ENCODE assay signal across 28 cellular contexts in the genomic region with DNA sequence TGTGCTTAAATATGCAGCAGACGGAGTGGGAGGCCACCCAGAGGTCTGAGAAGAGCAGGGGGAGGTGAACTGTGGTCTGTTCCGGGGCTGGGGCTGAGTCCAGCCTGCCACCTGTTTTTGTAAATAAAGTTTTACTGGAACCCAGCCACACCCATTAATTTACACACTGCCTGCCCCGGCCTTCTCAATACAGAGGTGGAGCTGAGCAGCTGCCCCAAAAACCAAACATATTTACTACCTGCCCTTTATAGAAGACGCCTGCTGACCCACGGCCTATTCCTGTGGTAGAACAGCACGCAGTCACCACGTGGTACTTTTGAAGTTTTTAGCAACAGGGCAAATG. TPM values are rescaled to one million over a fixed set of nuclear protein-coding genes. Genes with fewer than 3 reads are reported as not detected.
A peak's percentile ranks its signal among the peaks of the same experiment; 100 is the strongest.
DNase-seq lines count a peak whose midpoint lies in the region; ATAC-seq, FAIRE-seq and TF ChIP-seq lines count a peak whose summit lies in the region.
"Had no signal": no experiment of that assay in that cellular context is flagged by ENCODE, and none has a peak within 500 bp of the region (broad histone marks: within the 10 kb centered on the region; RNA-seq: fewer than 3 reads in every experiment).

No MANE protein-coding gene starts in this region.

- in situ Hi-C loops in K562 (cut with MboI) = no loop called here

- no TSS peak for BruUV-seq in K562 (replicated peaks; lab: Mats Ljungman, UMichigan)

- H3K4ac ChIP-seq in H9 (ENCODE audit: low read depth, low read length) = no peak overlapping the region

- H3K23me2 ChIP-seq in H9 (ENCODE audit: insufficient read length, low read depth, low read length, poor library complexity, severe bottlenecking) = no peaks in the 10 kb centered on the region

- H2AK5ac ChIP-seq in H9 (ENCODE audit: insufficient read length, low read length) = no peak overlapping the region

- H2BK5ac ChIP-seq in H9 (ENCODE audit: insufficient read length, low read length) = no peak overlapping the region

- peak; percentile 20 for DNase-seq in NCI-H748 (lab: John Stamatoyannopoulos, UW; ENCODE audit: unreplicated experiment)
- no peak for DNase-seq in NCI-H748 treated with DMSO at 0.1 percent for 48 hours (lab: John Stamatoyannopoulos, UW)
- peak; percentile 19 for DNase-seq in H9
- DNase-seq in K562 (ENCODE audit: extremely low read depth in 1 of 4, low spot score in 3 of 4) = no peak
- peak; percentile 30 for DNase-seq in myocyte (ENCODE audit: low read depth)
- DNase-seq in NCI-H2081 treated with DMSO at 0.1 percent for 48 hours (lab: John Stamatoyannopoulos, UW) = no peak
- DNase-seq in NCI-H1930 (lab: John Stamatoyannopoulos, UW) = no peak
- no peak for DNase-seq in prostate gland (ENCODE audit: low spot score)
- DNase-seq: ACHN; Calu3; CD8-positive, alpha-beta T cell; Kasumi-1; MG63; NCI-H1417; NCI-H1694 treated with DMSO at 0.1 percent for 48 hours; NCI-H2107; NCI-H446 treated with DMSO at 0.1 percent for 48 hours; NCI-H526 treated with DMSO at 0.1 percent for 48 hours; SHP77 treated with DMSO at 0.1 percent for 48 hours; SK-N-SH had no signal

- H3K9me1 ChIP-seq in K562 (ENCODE audit: control insufficient read depth, insufficient read depth, low read length) = no peaks in the 10 kb centered on the region

- CTCF ChIA-PET in K562 (lab: Yijun Ruan, JAX; ENCODE audit: low intra/inter-chr PET ratio) = no interaction called here

- H4K8ac ChIP-seq in H9 (replicated peaks; ENCODE audit: insufficient read length, low read depth, low read length) = no peak overlapping the region

- no peak overlapping the region for H3K4me3 Mint-ChIP-seq in H9
- H3K4me3 Mint-ChIP-seq: CD8-positive, alpha-beta T cell; GM23338 had no signal

- no peak overlapping the region for H2BK20ac ChIP-seq in H9 (ENCODE audit: low read depth, low read length, poor library complexity, severe bottlenecking)

- H2AFZ ChIP-seq in H9 (ENCODE audit: low read length) (no peak overlapping the region), K562 (ENCODE audit: low read depth, low read length) (no peak overlapping the region)
- H2AFZ ChIP-seq: GM23338 had no signal

- peaks cover 2 to 10% of the 10 kb centered on the region in 2 experiments; a peak in 2 of 4 replicates for H3K4me1 Mint-ChIP-seq in H9

- H3T11ph ChIP-seq in H9 (ENCODE audit: low read length) = no peak overlapping the region

- no peaks in the 10 kb centered on the region for H3K79me2 ChIP-seq in H9 (ENCODE audit: insufficient read depth, low read length)
- H3K79me2 ChIP-seq in K562 (ENCODE audit: control insufficient read depth, insufficient read depth, low read length) = no peaks in the 10 kb centered on the region

- no peak for TF ChIP-seq RAD21 in K562 (CRISPR knock-in tag; conservative IDR thresholded peaks at IDR 0.05 in 1 of 2, IDR thresholded peaks at IDR 0.05 in 1 of 2)

- ATAC-seq in K562 = peak; percentile 34
- ATAC-seq: CD8-positive, alpha-beta T cell; GM23338; HCT116 had no signal

- H3K36me3 ChIP-seq in K562 (ENCODE audit: control insufficient read depth, insufficient read depth, low read length) (no peaks in the 10 kb centered on the region), prostate gland (no peaks in the 10 kb centered on the region)
- H3K36me3 ChIP-seq: BLaER1 treated with 17β-estradiol and CSF1 and Interleukin-3, amounts not matched to agents 10 nM and 100 nM; MG63 had no signal

- no peak for TF ChIP-seq POLR2A in K562 (conservative IDR thresholded peaks at IDR 0.05)
- TF ChIP-seq POLR2A in prostate gland (IDR thresholded peaks at IDR 0.05) = no peak

- H3K27ac ChIP-seq in H9 (ENCODE audit: insufficient read length, low read depth, low read length) = no peak overlapping the region
- no peak overlapping the region for H3K27ac ChIP-seq in K562 (ENCODE audit: extremely low read depth, low read depth, low read length)
- no peak overlapping the region for H3K27ac ChIP-seq in prostate gland
- H3K27ac ChIP-seq: 22Rv1; BLaER1 treated with 17β-estradiol and CSF1 and Interleukin-3, amounts not matched to agents 10 nM and 100 nM; RWPE1 had no signal

- no peak for TF ChIP-seq EP300 in K562 (IDR thresholded peaks at IDR 0.05; ENCODE audit: low read length)

- H3K4me1 ChIP-seq in H9 (ENCODE audit: insufficient read depth, low read length) = no peaks in the 10 kb centered on the region
- H3K4me1 ChIP-seq in K562 (replicated peaks in 1 of 2; ENCODE audit: control insufficient read depth in 2 of 2, insufficient read depth in 2 of 2, low read length in 2 of 2) = peaks cover 3 to 29% of the 10 kb centered on the region in 2 experiments; a peak in 2 of 5 replicates
- no peaks in the 10 kb centered on the region for H3K4me1 ChIP-seq in prostate gland (replicated peaks)

- H3K23ac ChIP-seq in H9 (ENCODE audit: insufficient read length, low read depth, low read length) = no peak overlapping the region

- H3K9me3 ChIP-seq in H9 (ENCODE audit: control insufficient read depth, low read depth, low read length) (no peaks in the 10 kb centered on the region), K562 (replicated peaks; ENCODE audit: control insufficient read depth, insufficient read depth, low read depth, low read length) (no peaks in the 10 kb centered on the region), prostate gland (no peaks in the 10 kb centered on the region)
- H3K9me3 ChIP-seq: MG63, SK-N-SH had no signal

- WGBS in H9 (ENCODE audit: extremely low coverage, insufficient read length, low lambda C conversion rate) = no CpG with 5 or more reads among the region's 7 CpGs
- WGBS in K562 (ENCODE audit: insufficient coverage, low coverage, missing lambda C conversion rate) = 31% methylated on average over 7 of the region's 7 CpGs
- WGBS in prostate gland = 70% methylated on average over 7 of the region's 7 CpGs

- no peak for FAIRE-seq in K562 (lab: Jason Lieb, UNC)
- FAIRE-seq: G401.6, GM12892 had no signal

- H3K4me3 ChIP-seq in K562 (no peak overlapping the region), prostate gland (no peak overlapping the region)
- H3K4me3 ChIP-seq: BLaER1 treated with 17β-estradiol and CSF1 and Interleukin-3, amounts not matched to agents 10 nM and 100 nM; GM23338; MG63 had no signal

- H2BK12ac ChIP-seq in H9 (ENCODE audit: insufficient read length, low read depth, low read length) = no peak overlapping the region

- H4K5ac ChIP-seq in H9 (ENCODE audit: insufficient read length, low read depth, low read length) = no peak overlapping the region

- H3K9ac ChIP-seq in H9 (ENCODE audit: extremely low read depth, insufficient read length, low read length) (no peak overlapping the region), K562 (ENCODE audit: insufficient read depth in 1 of 2, low read depth in 2 of 2, low read length in 2 of 2) (peak overlapping the region in 1 of 2 experiments; percentile 21; a peak in 1 of 4 replicates)
- H3K9ac ChIP-seq: BLaER1 treated with 17β-estradiol and CSF1 and Interleukin-3, amounts not matched to agents 10 nM and 100 nM; SK-N-SH had no signal

- H3K56ac ChIP-seq in H9 (ENCODE audit: insufficient read length, low read depth, low read length) = no peak overlapping the region

- TF ChIP-seq CTCF in H9 (conservative IDR thresholded peaks at IDR 0.05) (no peak), K562 (IDR thresholded peaks at IDR 0.05 in 2 of 3, conservative IDR thresholded peaks at IDR 0.05 in 1 of 3; ENCODE audit: insufficient read depth in 2 of 3, low read depth in 1 of 3, low read length in 3 of 3) (no peak), prostate gland (IDR thresholded peaks at IDR 0.05) (no peak)

- no peak overlapping the region for H2BK120ac ChIP-seq in H9 (ENCODE audit: low read depth, low read length, poor library complexity, severe bottlenecking)

- H3K9me3 Mint-ChIP-seq in H9 = no peaks in the 10 kb centered on the region
- H3K9me3 Mint-ChIP-seq: CD8-positive, alpha-beta T cell; GM23338 had no signal

- no peaks in the 10 kb centered on the region; the same call in 1 of the 2 replicates for H3K27me3 ChIP-seq in H9 (ENCODE audit: insufficient read depth, low read length)
- peaks cover 60 to 89% of the 10 kb centered on the region in 2 experiments for H3K27me3 ChIP-seq in K562 (ENCODE audit: control insufficient read depth in 2 of 2, insufficient read depth in 2 of 2, low read length in 2 of 2)
- H3K27me3 ChIP-seq in prostate gland (replicated peaks; ENCODE audit: insufficient read depth) = no peaks in the 10 kb centered on the region
- H3K27me3 ChIP-seq: MG63 had no signal

- H2BK15ac ChIP-seq in H9 (ENCODE audit: low read depth, low read length) = no peak overlapping the region

- H3K36me3 Mint-ChIP-seq in H9 (ENCODE audit: insufficient read depth in 1 of 3, low read depth in 3 of 3) = no peaks in the 10 kb centered on the region
- H3K36me3 Mint-ChIP-seq: CD8-positive, alpha-beta T cell had no signal

- no peak overlapping the region; a peak in 1 of 7 replicates for H3K27ac Mint-ChIP-seq in H9
- H3K27ac Mint-ChIP-seq: GM23338 had no signal

- no peak overlapping the region for H3K14ac ChIP-seq in H9 (ENCODE audit: insufficient read depth, low read length)

- H3K79me1 ChIP-seq in H9 (ENCODE audit: insufficient read depth, low read depth, low read length, poor library complexity, severe bottlenecking) = no peaks in the 10 kb centered on the region

- H3K4me2 ChIP-seq in H9 (ENCODE audit: insufficient read depth, insufficient read length, low read length) (no peak overlapping the region), K562 (ENCODE audit: insufficient read depth, low read length) (no peak overlapping the region)
- H3K4me2 ChIP-seq: BLaER1 treated with 17β-estradiol and CSF1 and Interleukin-3, amounts not matched to agents 10 nM and 100 nM; GM23338; SK-N-SH had no signal

- intact Hi-C loops in K562 (cut with micrococcal nuclease) = no loop called here
- intact Hi-C loops in prostate gland (cut with DNase I) = no loop called here

- H3K18ac ChIP-seq in H9 (ENCODE audit: insufficient read length, low read depth, low read length) = no peak overlapping the region

- peaks cover 64% of the 10 kb centered on the region for H3K27me3 Mint-ChIP-seq in H9 (ENCODE audit: low read depth)

- POLR2A ChIA-PET in K562 (lab: Yijun Ruan, JAX) = interaction anchor here (0.6 kb wide), 1 partner anchor 127 kb away, joined by 4 read pairs; no protein-coding TSS in a partner anchor

- H4K20me1 ChIP-seq in H9 (ENCODE audit: control insufficient read depth, insufficient read depth, insufficient read length) = no peaks in the 10 kb centered on the region
- H4K20me1 ChIP-seq in K562 (replicated peaks; ENCODE audit: control insufficient read depth, insufficient read depth, low read length) = no peaks in the 10 kb centered on the region

- H4K91ac ChIP-seq in H9 (ENCODE audit: insufficient read length, low read depth, low read length) = no peak overlapping the region

RNA-seq across cellular contexts. Expression of gene FGFRL1, which starts 45.9 kb away (rescaled TPM):
- 25.8 and 26.1 TPM in 2 replicates for total RNA-seq in H9 (2021)
- 24.3 and 107 TPM in 2 replicates for total RNA-seq in K562 (2011; cell fraction: chromatin; rRNA removed; ENCODE audit: low replicate concordance)
- total RNA-seq in K562 (2011; cell fraction: nucleolus; rRNA removed) = 71.6 and 76.2 TPM in 2 replicates
- total RNA-seq in K562 (2011; cell fraction: nucleoplasm; rRNA removed) = 78.9 and 124 TPM in 2 replicates
- 21.6 and 30.7 TPM in 2 replicates for total RNA-seq in K562 (2014; rRNA removed)
- 5.3 and 7.1 TPM in 2 replicates for total RNA-seq in K562 (2014; rRNA removed; fragmentation: Illumina TruSeq; extraction: Trizol)
- 10.4 and 11.4 TPM in 2 replicates for total RNA-seq in K562 (2015; rRNA removed; fragmentation: Illumina TruSeq; extraction: Trizol)
- 45.6 and 49.9 TPM in 2 replicates for total RNA-seq in K562 (2021)
- polyA plus RNA-seq in K562 (2011; rRNA removed) = 14.6 and 18.3 TPM in 2 replicates
- 39.0 and 72.2 TPM in 2 replicates for polyA plus RNA-seq in K562 (2011; cell fraction: cytosol; rRNA removed)
- 55.9 and 72.5 TPM in 2 replicates for polyA plus RNA-seq in K562 (2011; cell fraction: nucleus; rRNA removed)
- polyA plus RNA-seq in K562 (2012) = 28.5 and 35.1 TPM in 2 replicates
- polyA plus RNA-seq in K562 (2014; fragmentation: Illumina TruSeq; extraction: Trizol) = 17.1 and 25.2 TPM in 2 replicates
- under 1 TPM; 0.34 to 0.53 TPM for polyA plus RNA-seq in K562 (2014; fragmentation: Nextera tagmentation; extraction: Ambion mirVana)
- 15.1 and 15.6 TPM in 2 replicates for polyA plus RNA-seq in K562 (2014; rRNA removed)
- polyA minus RNA-seq in K562 (2011; rRNA and poly(A)+ RNA removed) = 73.8 and 144 TPM in 2 replicates
- polyA minus RNA-seq in K562 (2011; cell fraction: cytosol; rRNA and poly(A)+ RNA removed) = 42.8 and 52.2 TPM in 2 replicates
- polyA minus RNA-seq in K562 (2011; cell fraction: nucleus; rRNA and poly(A)+ RNA removed) = 20.8 and 21.0 TPM in 2 replicates
- total RNA-seq in myocyte = 20.5 and 22.5 TPM in 2 replicates
- polyA plus RNA-seq in myocyte (2012) = 25.0 TPM
- total RNA-seq in prostate gland = 10 to 100 TPM; 26.6 to 29.4 TPM

RNA-seq across cellular contexts. Expression of gene RNF212, which starts 56.0 kb away (rescaled TPM):
- total RNA-seq in H9 (2021) (3.0 and 3.3 TPM in 2 replicates), K562 (2014; rRNA removed) (not detected in 2 replicates), K562 (2014; rRNA removed; fragmentation: Illumina TruSeq; extraction: Trizol) (not detected in 2 replicates), K562 (2015; rRNA removed; fragmentation: Illumina TruSeq; extraction: Trizol) (not detected in 2 replicates), K562 (2021) (not detected in 2 replicates), myocyte (not detected in 2 replicates), prostate gland (10 to 100 TPM in 1 of 2 donors, 1 to 10 TPM in 1; 7.1 to 15.3 TPM)
- not detected in 2 replicates for total RNA-seq in K562 (2011; cell fraction: chromatin; rRNA removed; ENCODE audit: low replicate concordance)
- not detected in 2 replicates for total RNA-seq in K562 (2011; cell fraction: nucleolus; rRNA removed)
- total RNA-seq in K562 (2011; cell fraction: nucleoplasm; rRNA removed) = not detected in 2 replicates
- polyA plus RNA-seq in K562 (2011; rRNA removed) (not detected in 2 replicates), K562 (2014; fragmentation: Illumina TruSeq; extraction: Trizol) (not detected in 2 replicates), K562 (2014; fragmentation: Nextera tagmentation; extraction: Ambion mirVana) (not detected), K562 (2014; rRNA removed) (0.04 TPM in 1 of 2 replicates, not detected in the other)
- not detected in 2 replicates for polyA plus RNA-seq in K562 (2011; cell fraction: cytosol; rRNA removed)
- not detected in 2 replicates for polyA plus RNA-seq in K562 (2011; cell fraction: nucleus; rRNA removed)
- not detected in 2 replicates for polyA plus RNA-seq in K562 (2012)
- not detected in 2 replicates for polyA minus RNA-seq in K562 (2011; rRNA and poly(A)+ RNA removed)
- not detected in 2 replicates for polyA minus RNA-seq in K562 (2011; cell fraction: cytosol; rRNA and poly(A)+ RNA removed)
- not detected in 2 replicates for polyA minus RNA-seq in K562 (2011; cell fraction: nucleus; rRNA and poly(A)+ RNA removed)
- not detected for polyA plus RNA-seq in myocyte (2012)
- total RNA-seq: Calu3, Daoy had no signal

Comparison
In these comparisons a context has a peak if more than half of its experiments do, and no peak if none do; other contexts are left out.
1. DNase-seq: peak in NCI-H748 (single experiment), H9 (single experiment) and myocyte (single experiment); none in NCI-H748 treated with DMSO at 0.1 percent for 48 hours (single experiment), K562 (0 of 4), NCI-H2081 treated with DMSO at 0.1 percent for 48 hours (single experiment), NCI-H1930 (0 of 2) and prostate gland (single experiment).